Comparison of ENCODE assay signal across 9 cellular contexts in the genomic region with DNA sequence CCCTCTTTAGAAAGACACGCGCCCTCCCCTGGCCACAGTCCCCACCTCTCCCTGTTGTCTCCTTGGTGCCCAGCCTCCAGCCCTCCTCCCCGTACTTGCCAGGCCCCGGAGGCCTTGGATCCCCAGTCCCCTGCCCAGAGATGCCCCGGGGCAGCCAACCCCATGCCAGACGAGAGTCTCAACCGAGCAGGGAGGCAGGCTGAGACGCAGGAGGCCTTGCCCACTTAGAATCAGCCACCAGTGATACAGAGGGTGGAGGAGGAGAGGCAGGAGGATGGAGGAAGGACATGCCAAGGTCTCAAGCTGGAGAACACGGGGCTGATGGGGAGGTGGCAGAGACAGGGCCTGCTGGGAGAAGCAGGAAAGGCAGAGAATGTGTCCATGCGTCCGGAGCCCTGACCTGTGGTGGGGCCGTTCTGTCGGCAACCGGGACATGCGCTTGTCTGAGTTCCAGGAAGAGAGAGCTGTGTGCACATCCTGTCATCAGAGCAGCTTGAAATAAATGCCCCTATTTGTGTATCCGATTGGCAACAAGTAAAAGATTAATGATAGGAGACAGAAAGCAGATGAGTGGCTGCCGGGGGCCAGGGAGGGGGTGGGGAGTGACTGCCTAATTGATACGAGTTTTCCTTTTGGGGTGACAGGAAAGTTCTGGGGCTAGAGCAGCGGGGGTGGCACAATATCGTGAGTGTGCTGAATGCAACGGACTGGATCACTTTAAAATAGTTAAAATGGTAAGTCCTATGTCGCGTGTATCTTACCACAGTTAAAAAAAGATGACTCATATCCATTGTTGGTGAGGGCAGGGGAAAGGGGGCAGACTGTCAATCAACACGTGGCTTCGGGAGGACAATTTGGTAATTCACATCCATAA. TPM values are rescaled to one million over a fixed set of nuclear protein-coding genes. Genes with fewer than 3 reads are reported as not detected.
DNase-seq lines count a peak whose midpoint lies in the region; ATAC-seq, FAIRE-seq and TF ChIP-seq lines count a peak whose summit lies in the region.
"Had no signal": no experiment of that assay in that cellular context is flagged by ENCODE, and none has a peak within 500 bp of the region (broad histone marks: within the 10 kb centered on the region; RNA-seq: fewer than 3 reads in every experiment).

No MANE protein-coding gene starts in this region.

- H4K20me1 ChIP-seq in HepG2 (ENCODE audit: insufficient read depth, low read length): no peaks in the 10 kb centered on the region

- H3K4me3 ChIP-seq in HepG2 (replicated peaks in 1 of 3; ENCODE audit: insufficient read depth in 1 of 3, low read depth in 2 of 3, low read length in 3 of 3): peak overlapping the region in 1 of 3 experiments; percentile 18; a peak in 2 of 6 replicates
- H3K4me3 ChIP-seq: psoas muscle had no signal

- no peak overlapping the region for H2AFZ ChIP-seq in HepG2 (ENCODE audit: low read length)

- CTCF ChIA-PET in HepG2 (lab: Yijun Ruan, JAX; ENCODE audit: low intra/inter-chr PET ratio, low total read pairs): no interaction called here

- peak overlapping the region; percentile 92 for H3K27ac Mint-ChIP-seq in activated T-helper 17 cell treated with anti-CD3 and anti-CD28 coated beads, Interleukin-2, amount 50 U/mL, for 72 hours

- H3K27ac ChIP-seq in HepG2 (ENCODE audit: extremely low read length, insufficient read depth, low read length): no peak overlapping the region
- H3K27ac ChIP-seq: psoas muscle had no signal

- H3K9me3 Mint-ChIP-seq in activated T-helper 17 cell treated with anti-CD3 and anti-CD28 coated beads, Interleukin-2, amount 50 U/mL, for 72 hours: no peaks in the 10 kb centered on the region

- intact Hi-C loops in HepG2 (cut with micrococcal nuclease; ENCODE audit: unreplicated experiment): no loop called here

- H3K36me3 Mint-ChIP-seq in activated T-helper 17 cell treated with anti-CD3 and anti-CD28 coated beads, Interleukin-2, amount 50 U/mL, for 72 hours (ENCODE audit: low read depth): peaks cover 47% of the 10 kb centered on the region

- no peak for TF ChIP-seq CTCF in HepG2 (CRISPR knock-in tag; IDR thresholded peaks at IDR 0.05)

- in situ Hi-C loops in HepG2 (cut with HindIII; ENCODE audit: extremely low pct_ligation_motif_present, low pct_unique_long_range_greater_than_20kb): no loop called here

- peaks cover 29% of the 10 kb centered on the region for H3K4me1 ChIP-seq in HepG2 (ENCODE audit: insufficient read depth, low read length)

- no peak for FAIRE-seq in HepG2 (lab: Jason Lieb, UNC)

- TF ChIP-seq EP300 in HepG2 (IDR thresholded peaks at IDR 0.05; ENCODE audit: low read depth in 2 of 2, low read length in 2 of 2): no peak
- no peak for TF ChIP-seq EP300 in HepG2 (CRISPR knock-in tag; IDR thresholded peaks at IDR 0.05; ENCODE audit: borderline replicate concordance)

- H3K79me2 ChIP-seq in HepG2 (ENCODE audit: insufficient read depth, low read length): no peaks in the 10 kb centered on the region

- TF ChIP-seq POLR2A in HepG2 (IDR thresholded peaks at IDR 0.05; ENCODE audit: insufficient read depth in 1 of 2, low read depth in 2 of 2, low read length in 2 of 2): no peak

- peak overlapping the region; percentile 93 for H3K4me3 Mint-ChIP-seq in activated T-helper 17 cell treated with anti-CD3 and anti-CD28 coated beads, Interleukin-2, amount 50 U/mL, for 72 hours

- H3K4me1 Mint-ChIP-seq in activated T-helper 17 cell treated with anti-CD3 and anti-CD28 coated beads, Interleukin-2, amount 50 U/mL, for 72 hours: peaks cover 42% of the 10 kb centered on the region

- TF ChIP-seq RAD21 in HepG2 (CRISPR knock-in tag; IDR thresholded peaks at IDR 0.05): no peak

- no peaks in the 10 kb centered on the region for H3K27me3 Mint-ChIP-seq in activated T-helper 17 cell treated with anti-CD3 and anti-CD28 coated beads, Interleukin-2, amount 50 U/mL, for 72 hours

- BruUV-seq in HepG2 (replicated peaks; lab: Mats Ljungman, UMichigan): no TSS peak

- no peak overlapping the region for H3K9ac ChIP-seq in HepG2 (ENCODE audit: insufficient read depth, low read depth, low read length)

- 0 out of 2 replicates have a peak overlapping the region, but pooled peaks have one; percentile 9 for H3K4me2 ChIP-seq in HepG2 (ENCODE audit: low read depth, low read length)

- no peaks in the 10 kb centered on the region for H3K36me3 ChIP-seq in HepG2 (replicated peaks in 1 of 2; ENCODE audit: control insufficient read depth in 1 of 2, insufficient read depth in 2 of 2, low read length in 2 of 2)

- no peaks in the 10 kb centered on the region for H3K9me3 ChIP-seq in HepG2 (ENCODE audit: low read length)
- H3K9me3 ChIP-seq: psoas muscle had no signal

- WGBS in HepG2 (ENCODE audit: low lambda C conversion rate): 37% methylated on average over 25 of the region's 25 CpGs

- peak; percentile 60 for ATAC-seq in activated T-helper 17 cell treated with anti-CD3 and anti-CD28 coated beads, Interleukin-2, amount 50 U/mL, for 72 hours (replicated peaks)
- ATAC-seq in HepG2 (peak; percentile 45), GM19351 (IDR thresholded peaks at IDR 0.05; ENCODE audit: unreplicated experiment) (no peak), HG03565 (IDR thresholded peaks at IDR 0.05; ENCODE audit: unreplicated experiment) (no peak), HG02588 (IDR thresholded peaks at IDR 0.05; ENCODE audit: unreplicated experiment) (no peak)
- ATAC-seq: psoas muscle had no signal

- DNase-seq in T follicular helper cell (ENCODE audit: low read depth) (peak; percentile 20), HepG2 (ENCODE audit: low spot score) (no peak), kidney glomerular epithelial cell (lab: John Stamatoyannopoulos, UW) (no peak)
- peak in 5 of 6 experiments; percentile 10 to 65 (median 35) for DNase-seq in stimulated activated naive CD4-positive, alpha-beta T cell (lab: John Stamatoyannopoulos, UW)

- POLR2A ChIA-PET in HepG2 (lab: Yijun Ruan, JAX): no interaction called here

- H3K27me3 ChIP-seq in HepG2 (ENCODE audit: control insufficient read depth in 1 of 2, insufficient read depth in 2 of 2, low read length in 2 of 2): peaks cover 3 to 47% of the 10 kb centered on the region in 2 experiments; a peak in 4 of 5 replicates

TF ChIP-seq in HepG2, 621 proteins besides CTCF, POLR2A, EP300 and RAD21 (continues in another document):
- TF ChIP-seq, protein P1, sequence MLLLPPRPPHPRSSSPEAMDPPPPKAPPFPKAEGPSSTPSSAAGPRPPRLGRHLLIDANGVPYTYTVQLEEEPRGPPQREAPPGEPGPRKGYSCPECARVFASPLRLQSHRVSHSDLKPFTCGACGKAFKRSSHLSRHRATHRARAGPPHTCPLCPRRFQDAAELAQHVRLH (CRISPR knock-in tag; IDR thresholded peaks at IDR 0.05; ENCODE audit: borderline replicate concordance, low read depth): no peak
- TF ChIP-seq SALL1 (CRISPR knock-in tag; IDR thresholded peaks at IDR 0.05): peak; percentile 11; the same call in 1 of the 2 replicates
- no peak for TF ChIP-seq PHF21A (CRISPR knock-in tag; IDR thresholded peaks at IDR 0.05)
- no peak for TF ChIP-seq SIX4 (CRISPR knock-in tag; IDR thresholded peaks at IDR 0.05)
- no peak for TF ChIP-seq MLLT10 (CRISPR knock-in tag; IDR thresholded peaks at IDR 0.05)
- no peak for TF ChIP-seq ZBTB2 (CRISPR knock-in tag; IDR thresholded peaks at IDR 0.05; ENCODE audit: low read depth)

RNA-seq across cellular contexts. Expression of gene MEAK7, which starts 44.7 kb away (rescaled TPM):
- total RNA-seq in activated T-helper 17 cell treated with anti-CD3 and anti-CD28 coated beads, Interleukin-2, amount 50 U/mL, for 72 hours: 10 to 100 TPM; 18.5 to 28.5 TPM
- 14.7 and 17.4 TPM in 2 replicates for total RNA-seq in HepG2 (2016; rRNA removed; fragmentation: Illumina TruSeq; extraction: Trizol)
- total RNA-seq in HepG2 (2016; cell fraction: cytosol; rRNA removed; fragmentation: Illumina TruSeq; extraction: Trizol; ENCODE audit: low read depth): 1.0 and 1.5 TPM in 2 replicates
- total RNA-seq in HepG2 (2016; cell fraction: insoluble cytoplasmic fraction; rRNA removed; fragmentation: Illumina TruSeq; extraction: Trizol): 14.3 and 19.5 TPM in 2 replicates
- total RNA-seq in HepG2 (2016; cell fraction: membrane; rRNA removed; fragmentation: Illumina TruSeq; extraction: Trizol): 3.8 and 4.1 TPM in 2 replicates
- 13.9 and 16.3 TPM in 2 replicates for total RNA-seq in HepG2 (2016; cell fraction: nucleus; rRNA removed; fragmentation: Illumina TruSeq; extraction: Trizol)
- polyA plus RNA-seq in HepG2 (2011; rRNA removed): 11.8 and 12.0 TPM in 2 replicates
- 10.9 and 11.8 TPM in 2 replicates for polyA plus RNA-seq in HepG2 (2011; cell fraction: cytosol; rRNA removed)
- polyA plus RNA-seq in HepG2 (2011; cell fraction: nucleus; rRNA removed): 13.6 and 14.0 TPM in 2 replicates
- polyA plus RNA-seq in HepG2 (2012): 6.9 and 8.1 TPM in 2 replicates
- polyA plus RNA-seq in HepG2 (2016; cell fraction: cytosol; fragmentation: Illumina TruSeq; extraction: Trizol; ENCODE audit: low read depth): 0.46 and 0.59 TPM in 2 replicates
- 10.6 and 11.4 TPM in 2 replicates for polyA plus RNA-seq in HepG2 (2016; cell fraction: insoluble cytoplasmic fraction; fragmentation: Illumina TruSeq; extraction: Trizol; ENCODE audit: low read depth)
- polyA plus RNA-seq in HepG2 (2016; cell fraction: membrane; fragmentation: Illumina TruSeq; extraction: Trizol; ENCODE audit: low read depth): 1.5 and 1.9 TPM in 2 replicates
- 9.0 and 10.6 TPM in 2 replicates for polyA plus RNA-seq in HepG2 (2016; cell fraction: nucleus; fragmentation: Illumina TruSeq; extraction: Trizol; ENCODE audit: insufficient read depth, low read depth)
- polyA minus RNA-seq in HepG2 (2011; rRNA and poly(A)+ RNA removed; ENCODE audit: low replicate concordance): 20.4 and 30.6 TPM in 2 replicates
- 7.9 and 10.9 TPM in 2 replicates for polyA minus RNA-seq in HepG2 (2011; cell fraction: cytosol; rRNA and poly(A)+ RNA removed)
- 17.6 and 19.1 TPM in 2 replicates for polyA minus RNA-seq in HepG2 (2011; cell fraction: nucleus; rRNA and poly(A)+ RNA removed)

Comparison
In these comparisons a context has a peak if more than half of its experiments do, and no peak if none do; other contexts are left out.
1. DNase-seq: peak in T follicular helper cell (single experiment) and stimulated activated naive CD4-positive, alpha-beta T cell (5 of 6); none in HepG2 (single experiment) and kidney glomerular epithelial cell (single experiment).
2. ATAC-seq: peak in activated T-helper 17 cell treated with anti-CD3 and anti-CD28 coated beads, Interleukin-2, amount 50 U/mL, for 72 hours (single experiment) and HepG2 (single experiment); none in GM19351 (single experiment), HG03565 (single experiment) and HG02588 (single experiment).